1 cellular context compared by ENCODE assay signal in genomic region chr1:212396638-212397037, GRCh38.
TF ChIP-seq lines count a peak whose summit lies in the region.

No MANE protein-coding gene starts in this region.

TF ChIP-seq in GM12878, 131 proteins besides CTCF, POLR2A, EP300 and RAD21 (continued from another document):
- TF ChIP-seq RELB (IDR thresholded peaks at IDR 0.05; ENCODE audit: low read depth), result 0 out of 2 replicates have a peak, but pooled peaks have one; percentile 34
TF ChIP-seq in GM12878: peak in this region for 2.
